ENCODE assay signal across 8 cellular contexts in the genomic region with DNA sequence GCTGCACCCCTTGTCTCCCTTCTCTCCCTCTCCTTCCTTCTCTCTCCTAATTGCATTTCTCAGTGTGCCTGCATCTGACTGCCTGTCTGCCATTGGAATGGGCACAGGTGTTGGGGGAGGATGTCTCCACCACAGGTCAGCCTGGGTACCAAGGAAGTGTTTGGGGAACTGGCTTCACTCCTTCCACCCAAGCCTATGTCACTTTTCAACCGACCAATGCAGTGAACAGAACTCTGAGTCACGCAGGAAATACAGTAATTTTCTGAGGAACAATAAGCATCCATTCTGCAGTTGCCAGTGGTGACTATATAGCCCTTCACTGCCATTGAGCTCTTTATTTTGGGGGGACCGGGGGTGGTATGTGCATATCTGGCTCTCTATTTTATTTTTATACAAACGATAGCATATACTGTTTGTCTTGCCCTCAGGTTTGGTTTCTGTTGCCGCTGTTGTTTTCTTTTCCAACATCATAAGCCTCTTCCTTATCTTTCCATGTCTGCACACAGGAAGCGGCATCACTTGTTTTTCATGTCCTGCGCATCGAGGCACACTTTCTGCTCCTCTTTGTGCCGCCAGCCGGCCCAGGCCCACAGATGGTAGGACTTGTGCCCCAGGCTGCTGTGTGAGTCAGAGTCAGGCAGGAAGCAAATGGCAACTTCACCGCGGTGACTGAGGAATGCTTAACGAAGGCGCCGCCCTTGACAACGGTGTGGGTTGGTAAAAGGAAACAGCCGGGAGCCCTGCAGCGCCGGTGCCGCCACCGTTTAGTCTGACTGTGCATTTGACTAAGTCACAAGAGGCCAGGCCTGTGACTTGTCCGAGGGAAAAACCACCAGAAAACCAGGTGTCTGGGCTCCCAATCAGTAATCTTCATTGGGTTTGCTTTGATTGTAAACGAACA. TPM values are rescaled to one million over a fixed set of nuclear protein-coding genes. Genes with fewer than 3 reads are reported as not detected.
DNase-seq lines count a peak whose midpoint lies in the region; ATAC-seq, FAIRE-seq and TF ChIP-seq lines count a peak whose summit lies in the region.

No MANE protein-coding gene starts in this region.

- H3K27ac ChIP-seq in endothelial cell of umbilical vein (ENCODE audit: insufficient read depth, low read depth, low read length) = peak overlapping the region; percentile 97

- peak; percentile 59 for DNase-seq in NCI-H774 (lab: John Stamatoyannopoulos, UW)
- peak; percentile 71 for DNase-seq in activated CD8-positive, alpha-beta memory T cell treated with anti-CD3 and anti-CD28 coated beads, Interleukin-2, amount 50 U/mL, for 24 hours (ENCODE audit: extremely low read depth)
- DNase-seq in endothelial cell of umbilical vein (ENCODE audit: low read depth, low spot score) = peak; percentile 93
- DNase-seq in middle frontal gyrus (ENCODE audit: extremely low spot score, low spot score) = peak; percentile 6
- peak; percentile 51 to 69 for DNase-seq in stimulated activated CD8-positive, alpha-beta memory T cell treated with anti-CD3 and anti-CD28 coated beads, Interleukin-2, amount 100 ng/mL, for 1 hour (ENCODE audit: low read depth in 2 of 2)
- no peak for DNase-seq in NCI-H187 (lab: John Stamatoyannopoulos, UW)

- H3K4me1 ChIP-seq in endothelial cell of umbilical vein (ENCODE audit: control insufficient read depth, extremely low read depth, insufficient read depth, low read length) = peaks cover 22% of the 10 kb centered on the region

- peak overlapping the region; percentile 32 for H2AFZ ChIP-seq in endothelial cell of umbilical vein (ENCODE audit: low read depth, low read length)

- H3K36me3 ChIP-seq in endothelial cell of umbilical vein (ENCODE audit: control insufficient read depth in 2 of 2, extremely low read depth in 1 of 2, insufficient read depth in 2 of 2, low read length in 2 of 2) = no peaks in the 10 kb centered on the region

- POLR2A ChIA-PET in endothelial cell of umbilical vein (lab: Charles Lee) = interaction anchor here (0.6 kb wide), 1 partner anchor 155 kb away, joined by 3 read pairs; no protein-coding TSS in a partner anchor

- TSS peak; percentile 88 for BruUV-seq in endothelial cell of umbilical vein (replicated peaks; lab: Mats Ljungman, UMichigan)

- no peaks in the 10 kb centered on the region for H3K9me3 ChIP-seq in endothelial cell of umbilical vein (replicated peaks; ENCODE audit: control insufficient read depth, insufficient read depth, low read length)

- H3K9me1 ChIP-seq in endothelial cell of umbilical vein (replicated peaks; ENCODE audit: control insufficient read depth, extremely low read depth, insufficient read depth, low read length) = no peaks in the 10 kb centered on the region

- TF ChIP-seq POLR2A in endothelial cell of umbilical vein (IDR thresholded peaks at IDR 0.05; ENCODE audit: low read depth, low read length) = peak; percentile 11

- H4K20me1 ChIP-seq in endothelial cell of umbilical vein (replicated peaks; ENCODE audit: control insufficient read depth, extremely low read depth, insufficient read depth, low read length) = no peaks in the 10 kb centered on the region

- peak overlapping the region in 1 of 3 experiments; percentile 28 for H3K4me3 ChIP-seq in endothelial cell of umbilical vein (replicated peaks in 1 of 3; ENCODE audit: insufficient read depth in 1 of 3, low read depth in 1 of 3, low read length in 3 of 3)

- no peaks in the 10 kb centered on the region for H3K27me3 ChIP-seq in endothelial cell of umbilical vein (ENCODE audit: control insufficient read depth in 2 of 2, insufficient read depth in 2 of 2, low read length in 2 of 2)

- H3K9ac ChIP-seq in endothelial cell of umbilical vein (replicated peaks; ENCODE audit: extremely low read depth, insufficient read depth, low read length) = peak overlapping the region; percentile 85

- peak overlapping the region; percentile 73 for H3K4me2 ChIP-seq in endothelial cell of umbilical vein (ENCODE audit: insufficient read depth, low read length)

- dilution Hi-C loops in endothelial cell of umbilical vein (cut with MboI; ENCODE audit: extremely low pct_ligation_motif_present, low sequenced_read_pairs) = no loop called here

- H3K79me2 ChIP-seq in endothelial cell of umbilical vein (ENCODE audit: control insufficient read depth, insufficient read depth, low read length) = no peaks in the 10 kb centered on the region

- intact Hi-C loops in endothelial cell of umbilical vein (cut with micrococcal nuclease) = loop anchor here (1.0 to 5.0 kb wide), 6 partner anchors 34 to 500 kb away; no protein-coding TSS in a partner anchor

- peak; percentile 95 for FAIRE-seq in endothelial cell of umbilical vein (lab: Jason Lieb, UNC)

- CTCF ChIA-PET in endothelial cell of umbilical vein (lab: Charles Lee) = interaction anchor here (0.6 to 1.8 kb wide), 8 partner anchors 9 to 126 kb away, joined by 3 to 18 read pairs (median 5); no protein-coding TSS in a partner anchor

- peak; percentile 74 for ATAC-seq in GM18511 (IDR thresholded peaks at IDR 0.05; ENCODE audit: unreplicated experiment)
- peak; percentile 69 for ATAC-seq in HG03378 (IDR thresholded peaks at IDR 0.05; ENCODE audit: unreplicated experiment)

- TF ChIP-seq CTCF in endothelial cell of umbilical vein (IDR thresholded peaks at IDR 0.05; ENCODE audit: extremely low read depth in 1 of 2, insufficient read depth in 1 of 2, low read depth in 1 of 2, low read length in 2 of 2) = no peak

TF ChIP-seq in endothelial cell of umbilical vein, 7 proteins besides CTCF, POLR2A, EP300 and RAD21:
- TF ChIP-seq GATA2 (IDR thresholded peaks at IDR 0.05; ENCODE audit: insufficient read depth, insufficient read length, low read depth, low read length) (peak; percentile 40), MYC (IDR thresholded peaks at IDR 0.05; ENCODE audit: low read depth, low read length) (no peak), MAX (IDR thresholded peaks at IDR 0.05; ENCODE audit: insufficient read depth, insufficient read length) (no peak), POLR2AphosphoS5 (IDR thresholded peaks at IDR 0.05; ENCODE audit: insufficient read depth, low read depth, low read length) (peak; percentile 60), JUN (IDR thresholded peaks at IDR 0.05; ENCODE audit: borderline replicate concordance, insufficient read depth, insufficient read length, low read depth) (peak; percentile 63), FOS (IDR thresholded peaks at IDR 0.05; ENCODE audit: borderline replicate concordance, insufficient read depth, low read length) (peak; percentile 77), EZH2 (IDR thresholded peaks at IDR 0.05; ENCODE audit: borderline replicate concordance, low read depth, low read length, severe bottlenecking) (no peak)

RNA-seq across cellular contexts. Expression of gene CDCP1, which starts 21.1 kb away (rescaled TPM):
- total RNA-seq in endothelial cell of umbilical vein = 0.22 TPM in 1 of 2 replicates, not detected in the other
- polyA plus RNA-seq in endothelial cell of umbilical vein = 0.01 TPM in 1 of 2 replicates, not detected in the other
- polyA plus RNA-seq in endothelial cell of umbilical vein (2011; cell fraction: cytosol; rRNA removed) = 0.03 and 0.04 TPM in 2 replicates
- 0.01 TPM in 1 of 2 replicates, not detected in the other for polyA plus RNA-seq in endothelial cell of umbilical vein (2011; cell fraction: nucleus; rRNA removed)
- 0.11 and 2.7 TPM in 2 replicates for polyA plus RNA-seq in endothelial cell of umbilical vein (2012)
- polyA minus RNA-seq in endothelial cell of umbilical vein = 0.12 and 0.15 TPM in 2 replicates
- 3.9 TPM for polyA minus RNA-seq in endothelial cell of umbilical vein (2011; cell fraction: cytosol; rRNA and poly(A)+ RNA removed)
- polyA minus RNA-seq in endothelial cell of umbilical vein (2011; cell fraction: nucleus; rRNA and poly(A)+ RNA removed) = not detected in 2 replicates

RNA-seq across cellular contexts. Expression of gene TMEM158, which starts 58.8 kb away (rescaled TPM):
- total RNA-seq in endothelial cell of umbilical vein = 0.42 TPM in 2 replicates
- polyA plus RNA-seq in endothelial cell of umbilical vein = 0.15 and 0.21 TPM in 2 replicates
- polyA plus RNA-seq in endothelial cell of umbilical vein (2011; cell fraction: cytosol; rRNA removed) = 0.10 and 0.11 TPM in 2 replicates
- 0.07 and 0.11 TPM in 2 replicates for polyA plus RNA-seq in endothelial cell of umbilical vein (2011; cell fraction: nucleus; rRNA removed)
- 0.48 and 3.1 TPM in 2 replicates for polyA plus RNA-seq in endothelial cell of umbilical vein (2012)
- 0.30 TPM in 1 of 2 replicates, not detected in the other for polyA minus RNA-seq in endothelial cell of umbilical vein
- polyA minus RNA-seq in endothelial cell of umbilical vein (2011; cell fraction: cytosol; rRNA and poly(A)+ RNA removed) = 1.7 TPM
- polyA minus RNA-seq in endothelial cell of umbilical vein (2011; cell fraction: nucleus; rRNA and poly(A)+ RNA removed) = 0.29 TPM in 1 of 2 replicates, not detected in the other

Comparison
In these comparisons a context has a peak if more than half of its experiments do, and no peak if none do; other contexts are left out.
1. DNase-seq: peak in NCI-H774 (single experiment), activated CD8-positive, alpha-beta memory T cell treated with anti-CD3 and anti-CD28 coated beads, Interleukin-2, amount 50 U/mL, for 24 hours (single experiment), endothelial cell of umbilical vein (single experiment), middle frontal gyrus (single experiment) and stimulated activated CD8-positive, alpha-beta memory T cell treated with anti-CD3 and anti-CD28 coated beads, Interleukin-2, amount 100 ng/mL, for 1 hour (2 of 2); none in NCI-H187 (0 of 2).